Comparison of ENCODE assay signal across 25 cellular contexts in genomic region chr12:16588812-16589211, GRCh38. TPM values are rescaled to one million over a fixed set of nuclear protein-coding genes. Genes with fewer than 3 reads are reported as not detected.
DNase-seq lines count a peak whose midpoint lies in the region; ATAC-seq, FAIRE-seq and TF ChIP-seq lines count a peak whose summit lies in the region.
"Had no signal": no experiment of that assay in that cellular context is flagged by ENCODE, and none has a peak within 500 bp of the region (broad histone marks: within the 10 kb centered on the region; RNA-seq: fewer than 3 reads in every experiment).

No MANE protein-coding gene starts in this region.

- H3K4me1 Mint-ChIP-seq in astrocyte (ENCODE audit: low read depth, unreplicated experiment) = peaks cover 11% of the 10 kb centered on the region

- no peaks in the 10 kb centered on the region for H4K20me1 ChIP-seq in astrocyte (ENCODE audit: insufficient read depth, low read length)

- H3K4me3 ChIP-seq in astrocyte (ENCODE audit: insufficient read depth, low read depth, low read length) = no peak overlapping the region
- no peak overlapping the region for H3K4me3 ChIP-seq in epithelial cell of esophagus (ENCODE audit: low read length)
- H3K4me3 ChIP-seq in upper lobe of right lung = no peak overlapping the region
- H3K4me3 ChIP-seq: GM23248 had no signal

- DNase-seq in astrocyte (ENCODE audit: low read depth) (peak; percentile 73), epithelial cell of esophagus (ENCODE audit: low read depth) (peak; percentile 25), myocyte (ENCODE audit: low read depth) (peak; percentile 64), upper lobe of right lung (no peak)
- DNase-seq in activated T-cell treated with anti-CD3 and anti-CD28 coated beads, Interleukin-2, amount 50 U/mL, for 48 hours = no peak
- DNase-seq: BE2C, DMS53, EL, GM23248, HCEC 1CT, NCI-H1694, NCI-H2081, NCI-H2171, NCI-H446, NCI-H526 treated with DMSO at 0.1 percent for 48 hours, PC-3, Right ventricle myocardium superior had no signal

- H3K4me3 Mint-ChIP-seq in astrocyte (ENCODE audit: unreplicated experiment) = no peak overlapping the region

- no peak for FAIRE-seq in astrocyte (lab: Jason Lieb, UNC)
- FAIRE-seq: D721Med, HTR-8/SVneo had no signal

- no peak overlapping the region for H3K9ac ChIP-seq in astrocyte (ENCODE audit: low read length)
- H3K9ac ChIP-seq: GM23248, KMS-11 had no signal

- no peak for TF ChIP-seq CTCF in astrocyte (IDR thresholded peaks at IDR 0.05; ENCODE audit: insufficient read depth, low read depth, low read length)
- TF ChIP-seq CTCF in epithelial cell of esophagus (IDR thresholded peaks at IDR 0.05; ENCODE audit: insufficient read depth, low read depth, low read length, missing control alignments) = no peak
- no peak for TF ChIP-seq CTCF in upper lobe of right lung (IDR thresholded peaks at IDR 0.05)

- ATAC-seq in upper lobe of right lung (peak; percentile 26), GM21447 (IDR thresholded peaks at IDR 0.05; ENCODE audit: unreplicated experiment) (no peak), GM18517 (IDR thresholded peaks at IDR 0.05; ENCODE audit: unreplicated experiment) (no peak), HG02870 (IDR thresholded peaks at IDR 0.05; ENCODE audit: unreplicated experiment) (no peak)
- ATAC-seq: PC-3 had no signal

- H3K27me3 Mint-ChIP-seq in astrocyte (ENCODE audit: low read depth, unreplicated experiment) = no peaks in the 10 kb centered on the region

- no peaks in the 10 kb centered on the region for H3K9me3 Mint-ChIP-seq in astrocyte (ENCODE audit: unreplicated experiment)

- no peak overlapping the region for H3K4me2 ChIP-seq in astrocyte (ENCODE audit: low read length)
- H3K4me2 ChIP-seq: KMS-11 had no signal

- H3K79me2 ChIP-seq in astrocyte (ENCODE audit: insufficient read depth, low read length) = no peaks in the 10 kb centered on the region

- H3K9me3 ChIP-seq in astrocyte (ENCODE audit: insufficient read depth, low read depth, low read length) = no peaks in the 10 kb centered on the region
- H3K9me3 ChIP-seq in upper lobe of right lung = no peaks in the 10 kb centered on the region
- H3K9me3 ChIP-seq: BE2C had no signal

- H3K27ac Mint-ChIP-seq in astrocyte (ENCODE audit: unreplicated experiment) = no peak overlapping the region

- H3K27ac ChIP-seq in astrocyte (ENCODE audit: low read depth, low read length) = no peak overlapping the region
- H3K27ac ChIP-seq in upper lobe of right lung = no peak overlapping the region
- H3K27ac ChIP-seq: GM23248, KMS-11 had no signal

- intact Hi-C loops in upper lobe of right lung (cut with DNase I) = no loop called here

- no peaks in the 10 kb centered on the region for H3K36me3 Mint-ChIP-seq in astrocyte (ENCODE audit: low read depth, unreplicated experiment)

- H3K4me1 ChIP-seq in astrocyte (ENCODE audit: insufficient read depth, low read length) (peaks cover 12% of the 10 kb centered on the region), upper lobe of right lung (no peaks in the 10 kb centered on the region)
- H3K4me1 ChIP-seq: BE2C had no signal

- no peak overlapping the region for H2AFZ ChIP-seq in astrocyte (ENCODE audit: low read depth, low read length)
- H2AFZ ChIP-seq: GM23248 had no signal

- H3K27me3 ChIP-seq in astrocyte (ENCODE audit: insufficient read depth, low read length) = no peaks in the 10 kb centered on the region
- no peaks in the 10 kb centered on the region for H3K27me3 ChIP-seq in upper lobe of right lung
- H3K27me3 ChIP-seq: BE2C had no signal

- no peaks in the 10 kb centered on the region for H3K36me3 ChIP-seq in astrocyte (ENCODE audit: insufficient read depth, low read length)
- H3K36me3 ChIP-seq in upper lobe of right lung = no peaks in the 10 kb centered on the region
- H3K36me3 ChIP-seq: BE2C had no signal

RNA-seq across cellular contexts. Expression of gene LMO3, which starts 17.1 kb away (rescaled TPM):
- 0.98 and 0.99 TPM in 2 replicates for total RNA-seq in astrocyte
- total RNA-seq in myocyte = 50.6 and 57.6 TPM in 2 replicates
- polyA plus RNA-seq in myocyte (2012) = 8.9 TPM
- total RNA-seq in upper lobe of right lung = 170 TPM
- total RNA-seq: GM23248, RPMI7951, SK-MEL-5 had no signal

Comparison
In these comparisons a context has a peak if more than half of its experiments do, and no peak if none do; other contexts are left out.
1. DNase-seq: peak in astrocyte (single experiment), epithelial cell of esophagus (single experiment) and myocyte (single experiment); none in upper lobe of right lung (single experiment) and activated T-cell treated with anti-CD3 and anti-CD28 coated beads, Interleukin-2, amount 50 U/mL, for 48 hours (0 of 2).
2. RNA of gene LMO3, which starts 17.1 kb away (total RNA-seq): 170 TPM in upper lobe of right lung (single experiment) and 50.6 to 57.6 TPM in myocyte; 0.98 to 0.99 TPM in astrocyte; every median in the first group is over 10 times any median in the second.